In the genomic region with DNA sequence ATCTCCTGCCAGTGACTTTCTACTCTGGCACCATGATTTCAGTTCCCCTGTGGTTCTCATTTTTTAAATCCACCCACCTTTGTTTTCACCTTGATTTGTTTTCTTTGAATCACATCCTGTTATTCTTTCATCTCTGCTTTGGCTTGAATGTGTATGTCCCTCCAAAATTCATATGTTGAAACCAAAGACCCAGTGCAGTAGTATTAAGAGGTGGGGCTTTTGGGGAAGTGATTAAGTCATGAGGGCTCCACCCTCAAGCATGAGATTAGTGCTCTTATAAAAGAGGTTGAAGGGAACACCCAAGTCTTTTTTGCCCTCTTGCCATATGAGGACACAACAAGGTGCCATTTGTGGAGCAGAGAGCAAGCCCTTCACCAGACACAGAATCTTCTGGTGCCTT, we compare ENCODE assay signal across 22 cellular contexts.
DNase-seq lines count a peak whose midpoint lies in the region; ATAC-seq and TF ChIP-seq lines count a peak whose summit lies in the region.
"Had no signal": no experiment of that assay in that cellular context is flagged by ENCODE, and none has a peak within 500 bp of the region (broad histone marks: within the 10 kb centered on the region; RNA-seq: fewer than 3 reads in every experiment).

No MANE protein-coding gene starts in this region.

- peaks cover 8% of the 10 kb centered on the region for H3K9me3 ChIP-seq in RWPE2 (ENCODE audit: severe bottlenecking)
- H3K9me3 ChIP-seq in endodermal cell (ENCODE audit: control insufficient read depth, low read length), result peaks cover 15% of the 10 kb centered on the region
- H3K9me3 ChIP-seq: SJCRH30 had no signal

- H3K27me3 ChIP-seq in RWPE2 (ENCODE audit: insufficient read depth, poor library complexity, severe bottlenecking) (no peaks in the 10 kb centered on the region), endodermal cell (ENCODE audit: control insufficient read depth, insufficient read depth, low read length, poor library complexity, severe bottlenecking) (no peaks in the 10 kb centered on the region)
- H3K27me3 ChIP-seq: transverse colon had no signal

- peak overlapping the region; percentile 70 for H3K27ac Mint-ChIP-seq in activated T-cell treated with anti-CD3 and anti-CD28 coated beads, Interleukin-2, amount 50 U/mL, for 72 hours
- H3K27ac Mint-ChIP-seq in stimulated activated naive CD8-positive, alpha-beta T cell treated with anti-CD3 and anti-CD28 coated beads, Interleukin-15, amount 100 ng/mL, for 72 hours, result no peak overlapping the region
- no peak overlapping the region for H3K27ac Mint-ChIP-seq in endodermal cell
- H3K27ac Mint-ChIP-seq: mesothelial cell of epicardium; stimulated activated memory B cell treated with anti-CD40 and anti-IgM and Interleukin-4, amounts not matched to agents 10 μg/mL and 1 μg/mL and 100 μg/mL, for 72 hours had no signal

- H3K27ac ChIP-seq in RWPE2 (ENCODE audit: poor library complexity, severe bottlenecking), result peak overlapping the region; percentile 70
- no peak overlapping the region for H3K27ac ChIP-seq in endodermal cell (ENCODE audit: low read depth, low read length)
- H3K27ac ChIP-seq: SJCRH30, transverse colon had no signal

- H3K4me3 ChIP-seq in RWPE2 (ENCODE audit: severe bottlenecking) (no peak overlapping the region), epithelial cell of esophagus (ENCODE audit: low read length) (peak overlapping the region; percentile 12), endodermal cell (ENCODE audit: low read length) (no peak overlapping the region)
- H3K4me3 ChIP-seq: SJCRH30, transverse colon had no signal

- H3K4me1 ChIP-seq in RWPE2 (ENCODE audit: insufficient read depth, poor library complexity, severe bottlenecking) (peaks cover 23% of the 10 kb centered on the region), endodermal cell (ENCODE audit: control insufficient read depth, insufficient read depth, low read length) (peaks cover 4% of the 10 kb centered on the region)
- H3K4me1 ChIP-seq: SJCRH30, transverse colon had no signal

- TF ChIP-seq CTCF in RWPE2 (IDR thresholded peaks at IDR 0.05; ENCODE audit: poor library complexity, severe bottlenecking), result no peak
- no peak for TF ChIP-seq CTCF in epithelial cell of esophagus (IDR thresholded peaks at IDR 0.05; ENCODE audit: insufficient read depth, low read depth, low read length, missing control alignments)
- no peak for TF ChIP-seq CTCF in endodermal cell (conservative IDR thresholded peaks at IDR 0.05)

- peaks cover 49% of the 10 kb centered on the region for H3K4me1 Mint-ChIP-seq in activated T-cell treated with anti-CD3 and anti-CD28 coated beads, Interleukin-2, amount 50 U/mL, for 72 hours (ENCODE audit: low read depth)
- H3K4me1 Mint-ChIP-seq in stimulated activated naive CD8-positive, alpha-beta T cell treated with anti-CD3 and anti-CD28 coated beads, Interleukin-15, amount 100 ng/mL, for 72 hours, result peaks cover 19% of the 10 kb centered on the region
- H3K4me1 Mint-ChIP-seq in endodermal cell, result peaks cover 23% of the 10 kb centered on the region
- H3K4me1 Mint-ChIP-seq: mesothelial cell of epicardium had no signal

- peak in 1 of 2 donors; percentile 17 for DNase-seq in activated T-cell treated with anti-CD3 and anti-CD28 coated beads, Interleukin-2, amount 50 U/mL, for 72 hours
- DNase-seq in activated T-cell treated with anti-CD3 and anti-CD28 coated beads for 4 hours (no peak), RWPE2 (ENCODE audit: low spot score) (no peak), epithelial cell of esophagus (ENCODE audit: low read depth) (peak; percentile 87), endodermal cell (no peak), ureter (ENCODE audit: low spot score) (no peak)
- no peak for DNase-seq in stimulated activated naive CD8-positive, alpha-beta T cell treated with anti-CD3 and anti-CD28 coated beads, Interleukin-15, amount 100 ng/mL, for 72 hours
- DNase-seq: amniotic stem cell; CD8-positive, alpha-beta memory T cell; central memory CD4-positive, alpha-beta T cell; DMS79; effector memory CD8-positive, alpha-beta T cell; left cardiac atrium; NCI-H2171 treated with DMSO at 0.1 percent for 48 hours; retina; SJCRH30; transverse colon had no signal

- H3K36me3 Mint-ChIP-seq in activated T-cell treated with anti-CD3 and anti-CD28 coated beads, Interleukin-2, amount 50 U/mL, for 72 hours (ENCODE audit: insufficient read depth in 2 of 2), result peaks cover 13 to 30% of the 10 kb centered on the region in 2 donors
- H3K36me3 Mint-ChIP-seq in endodermal cell (ENCODE audit: low read depth), result no peaks in the 10 kb centered on the region

- H3K9ac ChIP-seq in endodermal cell (ENCODE audit: extremely low read depth, low read length, poor library complexity, severe bottlenecking), result no peak overlapping the region

- H3K36me3 ChIP-seq in RWPE2 (ENCODE audit: low read depth), result no peaks in the 10 kb centered on the region
- no peaks in the 10 kb centered on the region for H3K36me3 ChIP-seq in endodermal cell (ENCODE audit: control insufficient read depth, insufficient read depth, low read length)
- H3K36me3 ChIP-seq: SJCRH30, transverse colon had no signal

- peak overlapping the region; percentile 61 to 71 for H3K4me3 Mint-ChIP-seq in activated T-cell treated with anti-CD3 and anti-CD28 coated beads, Interleukin-2, amount 50 U/mL, for 72 hours
- peak overlapping the region in 1 of 2 donors; percentile 5 for H3K4me3 Mint-ChIP-seq in stimulated activated naive CD8-positive, alpha-beta T cell treated with anti-CD3 and anti-CD28 coated beads, Interleukin-15, amount 100 ng/mL, for 72 hours
- no peak overlapping the region for H3K4me3 Mint-ChIP-seq in endodermal cell
- H3K4me3 Mint-ChIP-seq: CD8-positive, alpha-beta memory T cell; effector memory CD8-positive, alpha-beta T cell; mesothelial cell of epicardium; neural crest cell; stimulated activated memory B cell treated with anti-CD40 and anti-IgM and Interleukin-4, amounts not matched to agents 10 μg/mL and 1 μg/mL and 100 μg/mL, for 72 hours had no signal

- H3K27me3 Mint-ChIP-seq in activated T-cell treated with anti-CD3 and anti-CD28 coated beads, Interleukin-2, amount 50 U/mL, for 72 hours (ENCODE audit: low read depth), result no peaks in the 10 kb centered on the region
- H3K27me3 Mint-ChIP-seq in stimulated activated naive CD8-positive, alpha-beta T cell treated with anti-CD3 and anti-CD28 coated beads, Interleukin-15, amount 100 ng/mL, for 72 hours, result no peaks in the 10 kb centered on the region
- peaks cover 2% of the 10 kb centered on the region for H3K27me3 Mint-ChIP-seq in endodermal cell (ENCODE audit: insufficient read depth)
- H3K27me3 Mint-ChIP-seq: effector memory CD8-positive, alpha-beta T cell; stimulated activated memory B cell treated with anti-CD40 and anti-IgM and Interleukin-4, amounts not matched to agents 10 μg/mL and 1 μg/mL and 100 μg/mL, for 72 hours had no signal

- ATAC-seq in activated T-cell treated with anti-CD3 and anti-CD28 coated beads, Interleukin-2, amount 50 U/mL, for 72 hours (replicated peaks in 1 of 2), result peak; percentile 80 to 87
- ATAC-seq in RWPE2 (ENCODE audit: low read depth), result peak; percentile 83
- peak; percentile 88 for ATAC-seq in stimulated activated naive CD8-positive, alpha-beta T cell treated with anti-CD3 and anti-CD28 coated beads, Interleukin-15, amount 100 ng/mL, for 72 hours
- ATAC-seq in HG03045 (IDR thresholded peaks at IDR 0.05; ENCODE audit: unreplicated experiment), result no peak
- ATAC-seq: activated CD4-positive, CD25-positive, alpha-beta regulatory T cell treated with anti-CD3 and anti-CD28 coated beads, Interleukin-2, amount 50 U/mL, for 24 hours; effector memory CD8-positive, alpha-beta T cell; left cardiac atrium; stimulated activated memory B cell treated with anti-CD40 and anti-IgM and Interleukin-4, amounts not matched to agents 10 μg/mL and 1 μg/mL and 100 μg/mL, for 72 hours had no signal

- peaks cover 4 to 9% of the 10 kb centered on the region in 2 donors for H3K9me3 Mint-ChIP-seq in activated T-cell treated with anti-CD3 and anti-CD28 coated beads, Interleukin-2, amount 50 U/mL, for 72 hours
- H3K9me3 Mint-ChIP-seq in stimulated activated naive CD8-positive, alpha-beta T cell treated with anti-CD3 and anti-CD28 coated beads, Interleukin-15, amount 100 ng/mL, for 72 hours, result peaks cover 15 to 21% of the 10 kb centered on the region in 2 donors
- H3K9me3 Mint-ChIP-seq in endodermal cell, result peaks cover 16% of the 10 kb centered on the region
